17 cellular contexts compared by ENCODE assay signal in the genomic region with DNA sequence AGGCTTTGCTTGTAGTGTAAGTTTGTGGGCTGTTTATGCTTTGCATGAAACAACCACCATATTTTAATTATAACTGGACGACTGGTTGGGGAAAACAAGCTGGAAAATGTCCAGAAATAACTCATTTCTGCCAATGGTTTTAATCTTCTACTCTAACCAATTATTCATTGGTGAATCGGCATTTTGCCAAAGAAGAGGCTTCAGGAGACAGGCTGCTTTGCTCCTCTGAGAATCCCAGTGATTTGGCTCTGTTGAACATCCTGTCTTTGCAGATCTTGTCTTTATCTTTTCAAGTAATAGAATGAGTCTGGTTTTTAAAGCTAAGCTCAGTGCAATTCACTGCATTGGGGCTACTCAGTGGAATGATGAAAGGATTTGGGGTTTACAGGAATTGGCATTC.
DNase-seq lines count a peak whose midpoint lies in the region; ATAC-seq and TF ChIP-seq lines count a peak whose summit lies in the region.
"Had no signal": no experiment of that assay in that cellular context is flagged by ENCODE, and none has a peak within 500 bp of the region (broad histone marks: within the 10 kb centered on the region; RNA-seq: fewer than 3 reads in every experiment).

No MANE protein-coding gene starts in this region.

- ATAC-seq in SK-N-SH treated with all-trans-retinoic acid at 6 μM for 48 hours, result peak; percentile 31; the same call in 2 of the 3 replicates
- no peak for ATAC-seq in esophagus mucosa

- H3K4me1 Mint-ChIP-seq in activated T-cell treated with anti-CD3 and anti-CD28 coated beads, Interleukin-2, amount 50 U/mL, for 24 hours (ENCODE audit: low read depth), result no peaks in the 10 kb centered on the region

- no peaks in the 10 kb centered on the region for H3K9me3 ChIP-seq in muscle layer of colon (ENCODE audit: low read length)
- H3K9me3 ChIP-seq in testis, result no peaks in the 10 kb centered on the region

- H3K4me1 ChIP-seq in muscle layer of colon (ENCODE audit: insufficient read depth, low read length), result peaks cover 39% of the 10 kb centered on the region
- H3K4me1 ChIP-seq in testis, result no peaks in the 10 kb centered on the region

- H3K36me3 ChIP-seq in muscle layer of colon (ENCODE audit: insufficient read depth, low read length), result no peaks in the 10 kb centered on the region
- H3K36me3 ChIP-seq in testis (ENCODE audit: low read depth, missing control alignments), result no peaks in the 10 kb centered on the region

- H3K36me3 Mint-ChIP-seq in activated T-cell treated with anti-CD3 and anti-CD28 coated beads, Interleukin-2, amount 50 U/mL, for 24 hours (ENCODE audit: low read depth), result no peaks in the 10 kb centered on the region

- H3K27me3 ChIP-seq in muscle layer of colon (ENCODE audit: control insufficient read depth in 1 of 2, insufficient read depth in 2 of 2, low read length in 2 of 2) (no peaks in the 10 kb centered on the region), testis (no peaks in the 10 kb centered on the region)

- no peak overlapping the region for H3K4me3 Mint-ChIP-seq in activated T-cell treated with anti-CD3 and anti-CD28 coated beads, Interleukin-2, amount 50 U/mL, for 24 hours
- H3K4me3 Mint-ChIP-seq: CD4-positive, alpha-beta T cell; HFFc6 had no signal

- in situ Hi-C loops in G401 (cut with HindIII; ENCODE audit: low sequenced_read_pairs), result no loop called here

- 26 to 38% methylated on average over 2 of the region's 2 CpGs for WGBS in testis, 2 donors

- TF ChIP-seq POLR2A in testis (IDR thresholded peaks at IDR 0.05), result no peak

- peaks cover 2% of the 10 kb centered on the region for H3K9me3 Mint-ChIP-seq in activated T-cell treated with anti-CD3 and anti-CD28 coated beads, Interleukin-2, amount 50 U/mL, for 24 hours
- H3K9me3 Mint-ChIP-seq: CD4-positive, alpha-beta T cell had no signal

- no peak overlapping the region for H3K9ac ChIP-seq in muscle layer of colon (ENCODE audit: low read length)

- no peak for TF ChIP-seq CTCF in testis (IDR thresholded peaks at IDR 0.05)

- H3K4me3 ChIP-seq in muscle layer of colon (ENCODE audit: low read depth in 1 of 2, low read length in 2 of 2) (no peak overlapping the region), testis (no peak overlapping the region)

- DNase-seq in NCI-H1105 treated with DMSO at 0.1 percent for 48 hours (lab: John Stamatoyannopoulos, UW), result peak; percentile 30
- DNase-seq in NCI-H1105 (lab: John Stamatoyannopoulos, UW), result no peak
- DNase-seq in G401 (ENCODE audit: low spot score), result peak; percentile 40
- DNase-seq in activated T-cell treated with anti-CD3 and anti-CD28 coated beads, Interleukin-2, amount 50 U/mL, for 24 hours, result no peak
- no peak for DNase-seq in testis
- DNase-seq: C1 segment of cervical spinal cord; CD4-positive, alpha-beta T cell; DMS79 treated with DMSO at 0.1 percent for 48 hours; EL; GDM1; HCEC 1CT; HFFc6 had no signal

- intact Hi-C loops in testis (cut with DNase I; ENCODE audit: low total_unique reads), result no loop called here

- H3K27ac ChIP-seq in muscle layer of colon (ENCODE audit: low read depth, low read length), result peak overlapping the region; percentile 1
- no peak overlapping the region for H3K27ac ChIP-seq in testis
- H3K27ac ChIP-seq: 22Rv1, HL-60 had no signal

- peaks cover 15% of the 10 kb centered on the region for H3K27me3 Mint-ChIP-seq in activated T-cell treated with anti-CD3 and anti-CD28 coated beads, Interleukin-2, amount 50 U/mL, for 24 hours

- H3K27ac Mint-ChIP-seq in activated T-cell treated with anti-CD3 and anti-CD28 coated beads, Interleukin-2, amount 50 U/mL, for 24 hours, result no peak overlapping the region
- H3K27ac Mint-ChIP-seq: CD4-positive, alpha-beta T cell; HFFc6 had no signal

TF ChIP-seq in SK-N-SH treated with all-trans-retinoic acid at 6 μM for 48 hours, 23 proteins besides CTCF, POLR2A, EP300 and RAD21 (continues in another document):
- TF ChIP-seq BACH2 (CRISPR knock-in tag; IDR thresholded peaks at IDR 0.05; ENCODE audit: borderline replicate concordance) (no peak), SNAI2 (CRISPR knock-in tag; IDR thresholded peaks at IDR 0.05) (0 out of 2 replicates have a peak, but pooled peaks have one; percentile 5), ZFP3 (CRISPR knock-in tag; IDR thresholded peaks at IDR 0.05) (no peak), CREB5 (CRISPR knock-in tag; IDR thresholded peaks at IDR 0.05; ENCODE audit: low read depth) (peak; percentile 32; the same call in 1 of the 2 replicates), POU6F1 (CRISPR knock-in tag; IDR thresholded peaks at IDR 0.05; ENCODE audit: borderline replicate concordance, low read depth) (no peak), TSHZ2 (CRISPR knock-in tag; IDR thresholded peaks at IDR 0.05) (peak; percentile 63; the same call in 1 of the 2 replicates), ZC3H10 (CRISPR knock-in tag; IDR thresholded peaks at IDR 0.05) (no peak), ISL1 (CRISPR knock-in tag; IDR thresholded peaks at IDR 0.05) (peak; percentile 77), CSRNP3 (CRISPR knock-in tag; IDR thresholded peaks at IDR 0.05) (no peak)

Comparison
In these comparisons a context has a peak if more than half of its experiments do, and no peak if none do; other contexts are left out.
1. DNase-seq: peak in NCI-H1105 treated with DMSO at 0.1 percent for 48 hours (single experiment) and G401 (single experiment); none in NCI-H1105 (single experiment), activated T-cell treated with anti-CD3 and anti-CD28 coated beads, Interleukin-2, amount 50 U/mL, for 24 hours (single experiment) and testis (single experiment).